20 cellular contexts compared by ENCODE assay signal in genomic region chr17:19537116-19537515, GRCh38.
"Had no signal": no experiment of that assay in that cellular context is flagged by ENCODE, and none has a peak within 500 bp of the region (broad histone marks: within the 10 kb centered on the region; RNA-seq: fewer than 3 reads in every experiment).

No MANE protein-coding gene starts in this region.

- ATAC-seq: mucosa of descending colon; stimulated activated effector memory CD8-positive, alpha-beta T cell treated with anti-CD3 and anti-CD28 coated beads, Interleukin-12 subunit alpha, Interleukin-12 subunit beta, amount 100 ng/mL, for 72 hours; stimulated activated naive CD8-positive, alpha-beta T cell treated with anti-CD3 and anti-CD28 coated beads, Interleukin-15, amount 100 ng/mL, for 72 hours; WTC11 had no signal

- DNase-seq: activated CD4-positive, alpha-beta T cell treated with anti-CD3 and anti-CD28 coated beads, Interleukin-2, amount 50 U/mL, for 4 hours; activated CD8-positive, alpha-beta memory T cell treated with anti-CD3 and anti-CD28 coated beads, Interleukin-2, amount 50 U/mL, for 48 hours; activated naive CD4-positive, alpha-beta T cell treated with anti-CD3 and anti-CD28 coated beads for 36 hours; activated T-cell treated with anti-CD3 and anti-CD28 coated beads, Interleukin-2, amount 50 U/mL, for 48 hours; effector CD4-positive, alpha-beta T cell; erythroblast; foreskin fibroblast; kidney glomerular epithelial cell; mesenchymal stem cell; mucosa of descending colon; stimulated activated CD4-positive, alpha-beta T cell treated with anti-CD3 and anti-CD28 coated beads, Interleukin-12 subunit alpha, Interleukin-12 subunit beta, amount 100 ng/mL, for 4 hours; stimulated activated naive CD8-positive, alpha-beta T cell treated with anti-CD3 and anti-CD28 coated beads, Interleukin-15, amount 100 ng/mL, for 72 hours; T-helper 9 cell had no signal

- H3K4me3 ChIP-seq: cardiac muscle cell, mucosa of descending colon, prostate gland, right atrium auricular region, tibial nerve had no signal

- H3K27me3 ChIP-seq: right atrium auricular region had no signal

- FAIRE-seq: urothelium cell line had no signal

- H3K9me3 ChIP-seq: mucosa of descending colon, prostate gland, right atrium auricular region, tibial nerve had no signal

- H3K27ac ChIP-seq: prostate gland, right atrium auricular region, tibial nerve had no signal

- H3K36me3 ChIP-seq: cardiac muscle cell, prostate gland, right atrium auricular region, tibial nerve had no signal

- H3K4me1 ChIP-seq: prostate gland had no signal
